ENCODE assay signal across 12 cellular contexts in the genomic region with DNA sequence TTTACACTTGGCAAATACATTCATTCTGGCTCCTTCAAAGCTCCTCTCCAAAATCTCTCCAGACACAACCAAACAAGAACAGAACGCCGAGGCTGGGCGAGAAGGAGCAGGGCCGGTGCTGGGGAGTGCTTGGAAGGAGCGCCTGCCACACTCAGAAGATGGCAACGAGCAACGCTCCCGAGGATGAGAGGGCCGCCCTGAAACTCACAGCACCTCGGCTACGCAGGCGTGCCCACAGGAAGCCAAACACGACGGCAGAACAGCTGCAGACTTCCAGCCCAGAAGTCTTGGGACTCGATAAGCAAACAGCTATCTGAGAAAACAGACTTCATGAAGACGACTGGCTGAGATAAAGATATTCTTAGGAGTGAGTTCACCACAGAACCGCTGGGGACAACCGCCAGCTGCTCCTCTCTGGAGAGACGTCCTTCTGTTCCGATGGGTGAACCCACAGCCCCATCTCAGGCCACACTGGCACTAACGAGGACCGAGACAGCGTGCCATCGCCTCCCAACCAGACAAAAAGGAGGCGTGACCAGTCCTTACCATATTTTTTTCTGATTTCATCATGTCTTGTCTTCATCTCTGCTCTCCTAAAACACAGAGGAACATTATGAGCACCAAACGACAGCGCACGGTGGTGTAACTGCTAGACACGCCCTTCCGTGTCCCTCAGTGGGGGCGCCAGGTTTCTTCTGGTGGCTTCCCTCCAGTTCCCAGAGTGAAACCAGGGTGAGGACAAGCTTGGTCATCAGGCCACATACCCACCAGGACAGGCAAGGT. TPM values are rescaled to one million over a fixed set of nuclear protein-coding genes. Genes with fewer than 3 reads are reported as not detected.
DNase-seq lines count a peak whose midpoint lies in the region; ATAC-seq, FAIRE-seq and TF ChIP-seq lines count a peak whose summit lies in the region.
"Had no signal": no experiment of that assay in that cellular context is flagged by ENCODE, and none has a peak within 500 bp of the region (broad histone marks: within the 10 kb centered on the region; RNA-seq: fewer than 3 reads in every experiment).

No MANE protein-coding gene starts in this region.

- no peaks in the 10 kb centered on the region for H3K4me1 Mint-ChIP-seq in WTC11

- intact Hi-C loops in HepG2 (cut with micrococcal nuclease; ENCODE audit: unreplicated experiment): no loop called here

- peak overlapping the region in 10 of 11 experiments; percentile 33 to 88 (median 77); a peak in 20 of 22 replicates for H3K27ac ChIP-seq in BLaER1 treated with 17β-estradiol and CSF1 and Interleukin-3, amounts not matched to agents 10 nM and 100 nM
- no peak overlapping the region for H3K27ac ChIP-seq in HepG2 (ENCODE audit: extremely low read length, insufficient read depth, low read length)
- H3K27ac ChIP-seq: prostate gland had no signal

- H3K27me3 ChIP-seq in BLaER1 treated with 17β-estradiol and CSF1 and Interleukin-3, amounts not matched to agents 10 nM and 100 nM: 0 out of 22 replicates have a peak, but pooled peaks cover 0 to 4% (median 0%) of the 10 kb centered on the region in 11 experiments
- no peaks in the 10 kb centered on the region for H3K27me3 ChIP-seq in HepG2 (ENCODE audit: control insufficient read depth in 1 of 2, insufficient read depth in 2 of 2, low read length in 2 of 2)

- 98% methylated on average over 29 of the region's 31 CpGs for WGBS in HepG2 (ENCODE audit: low lambda C conversion rate)

- FAIRE-seq in HepG2 (lab: Jason Lieb, UNC): no peak
- FAIRE-seq: H1 had no signal

- no peaks in the 10 kb centered on the region for H3K9me3 Mint-ChIP-seq in WTC11

- POLR2A ChIA-PET in WTC11 (lab: Charles Lee): interaction anchor here (0.6 kb wide), 1 partner anchor 16 kb away, joined by 5 read pairs; no protein-coding TSS in a partner anchor
- POLR2A ChIA-PET in HepG2 (lab: Yijun Ruan, JAX): interaction anchor here (1.0 kb wide), 1 partner anchor 15 kb away, joined by 3 read pairs; no protein-coding TSS in a partner anchor

- no TSS peak for BruUV-seq in HepG2 (replicated peaks; lab: Mats Ljungman, UMichigan)

- H3K36me3 Mint-ChIP-seq in WTC11: peaks cover 68% of the 10 kb centered on the region

- 0 out of 2 replicates have a peak overlapping the region, but pooled peaks have one; percentile 22 for H3K27ac Mint-ChIP-seq in WTC11

- H3K4me1 ChIP-seq in BLaER1 treated with 17β-estradiol and CSF1 and Interleukin-3, amounts not matched to agents 10 nM and 100 nM: peaks cover 59 to 98% (median 95%) of the 10 kb centered on the region in 10 experiments
- peaks cover 31% of the 10 kb centered on the region for H3K4me1 ChIP-seq in HepG2 (ENCODE audit: insufficient read depth, low read length)
- H3K4me1 ChIP-seq: prostate gland had no signal

- H2AFZ ChIP-seq in HepG2 (ENCODE audit: low read length): no peak overlapping the region

- peaks cover 87 to 100% (median 99%) of the 10 kb centered on the region in 11 experiments for H4K20me1 ChIP-seq in BLaER1 treated with 17β-estradiol and CSF1 and Interleukin-3, amounts not matched to agents 10 nM and 100 nM
- peaks cover 98% of the 10 kb centered on the region for H4K20me1 ChIP-seq in HepG2 (ENCODE audit: insufficient read depth, low read length)

- peaks cover 68% of the 10 kb centered on the region for H3K79me2 ChIP-seq in HepG2 (ENCODE audit: insufficient read depth, low read length)

- peak overlapping the region in 8 of 10 experiments; percentile 8 to 52 (median 26); a peak in 12 of 20 replicates for H3K4me3 ChIP-seq in BLaER1 treated with 17β-estradiol and CSF1 and Interleukin-3, amounts not matched to agents 10 nM and 100 nM
- H3K4me3 ChIP-seq in HepG2 (replicated peaks in 1 of 3; ENCODE audit: insufficient read depth in 1 of 3, low read depth in 2 of 3, low read length in 3 of 3): no peak overlapping the region
- H3K4me3 ChIP-seq: prostate gland had no signal

- peaks cover 59 to 98% (median 85%) of the 10 kb centered on the region in 11 experiments for H3K36me3 ChIP-seq in BLaER1 treated with 17β-estradiol and CSF1 and Interleukin-3, amounts not matched to agents 10 nM and 100 nM
- H3K36me3 ChIP-seq in HepG2 (replicated peaks in 1 of 2; ENCODE audit: control insufficient read depth in 1 of 2, insufficient read depth in 2 of 2, low read length in 2 of 2): peaks cover 57 to 96% of the 10 kb centered on the region in 2 experiments

- TF ChIP-seq RAD21 in HepG2 (CRISPR knock-in tag; IDR thresholded peaks at IDR 0.05): no peak

- no peak overlapping the region for H3K4me3 Mint-ChIP-seq in WTC11

- H3K9ac ChIP-seq in BLaER1 treated with 17β-estradiol and CSF1 and Interleukin-3, amounts not matched to agents 10 nM and 100 nM: peak overlapping the region; percentile 9 to 77 (median 64); a peak in 19 of 22 replicates
- H3K9ac ChIP-seq in HepG2 (ENCODE audit: insufficient read depth, low read depth, low read length): no peak overlapping the region

- no peaks in the 10 kb centered on the region for H3K9me3 ChIP-seq in BLaER1 treated with 17β-estradiol and CSF1 and Interleukin-3, amounts not matched to agents 10 nM and 100 nM (replicated peaks in 1 of 11)
- no peaks in the 10 kb centered on the region for H3K9me3 ChIP-seq in HepG2 (ENCODE audit: low read length)
- H3K9me3 ChIP-seq: prostate gland had no signal

- TF ChIP-seq EP300 in HepG2 (IDR thresholded peaks at IDR 0.05; ENCODE audit: low read depth in 2 of 2, low read length in 2 of 2) (no peak), HepG2 (CRISPR knock-in tag; IDR thresholded peaks at IDR 0.05; ENCODE audit: borderline replicate concordance) (no peak)

- in situ Hi-C loops in HepG2 (cut with HindIII; ENCODE audit: extremely low pct_ligation_motif_present, low pct_unique_long_range_greater_than_20kb): no loop called here

- no peak for ATAC-seq in WTC11
- no peak for ATAC-seq in HepG2
- no peak for ATAC-seq in GM18868 (IDR thresholded peaks at IDR 0.05; ENCODE audit: unreplicated experiment)
- ATAC-seq in GM19351 (IDR thresholded peaks at IDR 0.05; ENCODE audit: unreplicated experiment): no peak

- H3K27me3 Mint-ChIP-seq in WTC11 (ENCODE audit: low read depth): no peaks in the 10 kb centered on the region

- CTCF ChIA-PET in WTC11 (lab: Charles Lee) (no interaction called here), HepG2 (lab: Yijun Ruan, JAX; ENCODE audit: low intra/inter-chr PET ratio, low total read pairs) (no interaction called here)

- peak overlapping the region; percentile 80 to 98 (median 92) for H3K4me2 ChIP-seq in BLaER1 treated with 17β-estradiol and CSF1 and Interleukin-3, amounts not matched to agents 10 nM and 100 nM
- H3K4me2 ChIP-seq in HepG2 (ENCODE audit: low read depth, low read length): no peak overlapping the region

- DNase-seq in GDM1 (lab: John Stamatoyannopoulos, UW): peak; percentile 95
- no peak for DNase-seq in WTC11 (ENCODE audit: low spot score)
- no peak for DNase-seq in HepG2 (ENCODE audit: low spot score)
- no peak for DNase-seq in HCEC 1CT
- DNase-seq in SIG-M5 treated with dmso at 0.1 percent for 504 hours (lab: John Stamatoyannopoulos, UW; ENCODE audit: unreplicated experiment): no peak
- DNase-seq: amygdala, cortex of kidney had no signal

- TF ChIP-seq POLR2A in HepG2 (IDR thresholded peaks at IDR 0.05; ENCODE audit: insufficient read depth in 1 of 2, low read depth in 2 of 2, low read length in 2 of 2): no peak

- no peak for TF ChIP-seq CTCF in WTC11 (IDR thresholded peaks at IDR 0.05)
- no peak for TF ChIP-seq CTCF in HepG2 (CRISPR knock-in tag; IDR thresholded peaks at IDR 0.05)

RNA-seq across cellular contexts. Expression of a gene that starts 18.6 kb away (rescaled TPM):
- 96.0 to 117 TPM (median 112 TPM) in 3 replicates for total RNA-seq in WTC11 (2021)
- total RNA-seq in HepG2 (2016; rRNA removed; fragmentation: Illumina TruSeq; extraction: Trizol): 89.4 and 161 TPM in 2 replicates
- 42.7 and 52.7 TPM in 2 replicates for total RNA-seq in HepG2 (2016; cell fraction: cytosol; rRNA removed; fragmentation: Illumina TruSeq; extraction: Trizol; ENCODE audit: low read depth)
- total RNA-seq in HepG2 (2016; cell fraction: insoluble cytoplasmic fraction; rRNA removed; fragmentation: Illumina TruSeq; extraction: Trizol): 93.0 and 159 TPM in 2 replicates
- 72.6 and 73.1 TPM in 2 replicates for total RNA-seq in HepG2 (2016; cell fraction: membrane; rRNA removed; fragmentation: Illumina TruSeq; extraction: Trizol)
- total RNA-seq in HepG2 (2016; cell fraction: nucleus; rRNA removed; fragmentation: Illumina TruSeq; extraction: Trizol): 137 and 161 TPM in 2 replicates
- 700 and 734 TPM in 2 replicates for polyA plus RNA-seq in HepG2 (2011; rRNA removed)
- 548 and 662 TPM in 2 replicates for polyA plus RNA-seq in HepG2 (2011; cell fraction: cytosol; rRNA removed)
- polyA plus RNA-seq in HepG2 (2011; cell fraction: nucleus; rRNA removed): 529 and 555 TPM in 2 replicates
- polyA plus RNA-seq in HepG2 (2012): 435 and 453 TPM in 2 replicates
- polyA plus RNA-seq in HepG2 (2016; cell fraction: cytosol; fragmentation: Illumina TruSeq; extraction: Trizol; ENCODE audit: low read depth): 22.2 and 24.3 TPM in 2 replicates
- polyA plus RNA-seq in HepG2 (2016; cell fraction: insoluble cytoplasmic fraction; fragmentation: Illumina TruSeq; extraction: Trizol; ENCODE audit: low read depth): 90.0 and 95.3 TPM in 2 replicates
- polyA plus RNA-seq in HepG2 (2016; cell fraction: membrane; fragmentation: Illumina TruSeq; extraction: Trizol; ENCODE audit: low read depth): 47.9 and 49.9 TPM in 2 replicates
- polyA plus RNA-seq in HepG2 (2016; cell fraction: nucleus; fragmentation: Illumina TruSeq; extraction: Trizol; ENCODE audit: insufficient read depth, low read depth): 267 and 281 TPM in 2 replicates
- 110 and 581 TPM in 2 replicates for polyA minus RNA-seq in HepG2 (2011; rRNA and poly(A)+ RNA removed; ENCODE audit: low replicate concordance)
- polyA minus RNA-seq in HepG2 (2011; cell fraction: cytosol; rRNA and poly(A)+ RNA removed): 491 and 595 TPM in 2 replicates
- polyA minus RNA-seq in HepG2 (2011; cell fraction: nucleus; rRNA and poly(A)+ RNA removed): 203 and 242 TPM in 2 replicates

RNA-seq across cellular contexts. Expression of a gene that starts 37.0 kb away (rescaled TPM):
- total RNA-seq in WTC11 (2021): 81.7 to 86.3 TPM (median 85.4 TPM) in 3 replicates
- 92.4 and 111 TPM in 2 replicates for total RNA-seq in HepG2 (2016; rRNA removed; fragmentation: Illumina TruSeq; extraction: Trizol)
- 75.4 and 89.7 TPM in 2 replicates for total RNA-seq in HepG2 (2016; cell fraction: cytosol; rRNA removed; fragmentation: Illumina TruSeq; extraction: Trizol; ENCODE audit: low read depth)
- 95.7 and 103 TPM in 2 replicates for total RNA-seq in HepG2 (2016; cell fraction: insoluble cytoplasmic fraction; rRNA removed; fragmentation: Illumina TruSeq; extraction: Trizol)
- total RNA-seq in HepG2 (2016; cell fraction: membrane; rRNA removed; fragmentation: Illumina TruSeq; extraction: Trizol): 169 and 187 TPM in 2 replicates
- 37.2 and 43.4 TPM in 2 replicates for total RNA-seq in HepG2 (2016; cell fraction: nucleus; rRNA removed; fragmentation: Illumina TruSeq; extraction: Trizol)
- polyA plus RNA-seq in HepG2 (2011; rRNA removed): 46.6 and 51.4 TPM in 2 replicates
- polyA plus RNA-seq in HepG2 (2011; cell fraction: cytosol; rRNA removed): 69.8 and 78.7 TPM in 2 replicates
- polyA plus RNA-seq in HepG2 (2011; cell fraction: nucleus; rRNA removed): 23.1 and 24.9 TPM in 2 replicates
- polyA plus RNA-seq in HepG2 (2012): 80.3 and 83.9 TPM in 2 replicates
- 129 and 158 TPM in 2 replicates for polyA plus RNA-seq in HepG2 (2016; cell fraction: cytosol; fragmentation: Illumina TruSeq; extraction: Trizol; ENCODE audit: low read depth)
- 154 and 159 TPM in 2 replicates for polyA plus RNA-seq in HepG2 (2016; cell fraction: insoluble cytoplasmic fraction; fragmentation: Illumina TruSeq; extraction: Trizol; ENCODE audit: low read depth)
- 228 and 251 TPM in 2 replicates for polyA plus RNA-seq in HepG2 (2016; cell fraction: membrane; fragmentation: Illumina TruSeq; extraction: Trizol; ENCODE audit: low read depth)
- 69.6 and 74.5 TPM in 2 replicates for polyA plus RNA-seq in HepG2 (2016; cell fraction: nucleus; fragmentation: Illumina TruSeq; extraction: Trizol; ENCODE audit: insufficient read depth, low read depth)
- polyA minus RNA-seq in HepG2 (2011; rRNA and poly(A)+ RNA removed; ENCODE audit: low replicate concordance): 52.3 and 76.3 TPM in 2 replicates
- 36.4 and 40.4 TPM in 2 replicates for polyA minus RNA-seq in HepG2 (2011; cell fraction: cytosol; rRNA and poly(A)+ RNA removed)
- 19.8 and 23.2 TPM in 2 replicates for polyA minus RNA-seq in HepG2 (2011; cell fraction: nucleus; rRNA and poly(A)+ RNA removed)

RNA-seq across cellular contexts. Expression of a gene that starts 53.2 kb away (rescaled TPM):
- total RNA-seq in WTC11 (2021) (109 to 117 TPM (median 113 TPM) in 3 replicates), HepG2 (2016; rRNA removed; fragmentation: Illumina TruSeq; extraction: Trizol) (55.4 and 62.0 TPM in 2 replicates)
- total RNA-seq in HepG2 (2016; cell fraction: cytosol; rRNA removed; fragmentation: Illumina TruSeq; extraction: Trizol; ENCODE audit: low read depth): 6.2 and 7.8 TPM in 2 replicates
- total RNA-seq in HepG2 (2016; cell fraction: insoluble cytoplasmic fraction; rRNA removed; fragmentation: Illumina TruSeq; extraction: Trizol): 55.6 and 59.2 TPM in 2 replicates
- 24.1 and 25.4 TPM in 2 replicates for total RNA-seq in HepG2 (2016; cell fraction: membrane; rRNA removed; fragmentation: Illumina TruSeq; extraction: Trizol)
- total RNA-seq in HepG2 (2016; cell fraction: nucleus; rRNA removed; fragmentation: Illumina TruSeq; extraction: Trizol): 58.4 and 64.5 TPM in 2 replicates
- polyA plus RNA-seq in HepG2 (2011; rRNA removed): 92.0 and 106 TPM in 2 replicates
- 65.4 and 70.1 TPM in 2 replicates for polyA plus RNA-seq in HepG2 (2011; cell fraction: cytosol; rRNA removed)
- 159 and 211 TPM in 2 replicates for polyA plus RNA-seq in HepG2 (2011; cell fraction: nucleus; rRNA removed)
- 63.5 and 84.4 TPM in 2 replicates for polyA plus RNA-seq in HepG2 (2012)
- polyA plus RNA-seq in HepG2 (2016; cell fraction: cytosol; fragmentation: Illumina TruSeq; extraction: Trizol; ENCODE audit: low read depth): 6.2 and 8.1 TPM in 2 replicates
- polyA plus RNA-seq in HepG2 (2016; cell fraction: insoluble cytoplasmic fraction; fragmentation: Illumina TruSeq; extraction: Trizol; ENCODE audit: low read depth): 70.2 and 76.6 TPM in 2 replicates
- polyA plus RNA-seq in HepG2 (2016; cell fraction: membrane; fragmentation: Illumina TruSeq; extraction: Trizol; ENCODE audit: low read depth): 18.6 and 20.2 TPM in 2 replicates
- 135 and 144 TPM in 2 replicates for polyA plus RNA-seq in HepG2 (2016; cell fraction: nucleus; fragmentation: Illumina TruSeq; extraction: Trizol; ENCODE audit: insufficient read depth, low read depth)
- polyA minus RNA-seq in HepG2 (2011; rRNA and poly(A)+ RNA removed; ENCODE audit: low replicate concordance): 53.7 and 134 TPM in 2 replicates
- 25.8 and 27.2 TPM in 2 replicates for polyA minus RNA-seq in HepG2 (2011; cell fraction: cytosol; rRNA and poly(A)+ RNA removed)
- 110 and 138 TPM in 2 replicates for polyA minus RNA-seq in HepG2 (2011; cell fraction: nucleus; rRNA and poly(A)+ RNA removed)

Comparison
In these comparisons a context has a peak if more than half of its experiments do, and no peak if none do; other contexts are left out.
1. H3K4me3 ChIP-seq: peak in BLaER1 treated with 17β-estradiol and CSF1 and Interleukin-3, amounts not matched to agents 10 nM and 100 nM (8 of 10); none in HepG2 (0 of 3).